Comparison of ENCODE assay signal across 14 cellular contexts in the genomic region with DNA sequence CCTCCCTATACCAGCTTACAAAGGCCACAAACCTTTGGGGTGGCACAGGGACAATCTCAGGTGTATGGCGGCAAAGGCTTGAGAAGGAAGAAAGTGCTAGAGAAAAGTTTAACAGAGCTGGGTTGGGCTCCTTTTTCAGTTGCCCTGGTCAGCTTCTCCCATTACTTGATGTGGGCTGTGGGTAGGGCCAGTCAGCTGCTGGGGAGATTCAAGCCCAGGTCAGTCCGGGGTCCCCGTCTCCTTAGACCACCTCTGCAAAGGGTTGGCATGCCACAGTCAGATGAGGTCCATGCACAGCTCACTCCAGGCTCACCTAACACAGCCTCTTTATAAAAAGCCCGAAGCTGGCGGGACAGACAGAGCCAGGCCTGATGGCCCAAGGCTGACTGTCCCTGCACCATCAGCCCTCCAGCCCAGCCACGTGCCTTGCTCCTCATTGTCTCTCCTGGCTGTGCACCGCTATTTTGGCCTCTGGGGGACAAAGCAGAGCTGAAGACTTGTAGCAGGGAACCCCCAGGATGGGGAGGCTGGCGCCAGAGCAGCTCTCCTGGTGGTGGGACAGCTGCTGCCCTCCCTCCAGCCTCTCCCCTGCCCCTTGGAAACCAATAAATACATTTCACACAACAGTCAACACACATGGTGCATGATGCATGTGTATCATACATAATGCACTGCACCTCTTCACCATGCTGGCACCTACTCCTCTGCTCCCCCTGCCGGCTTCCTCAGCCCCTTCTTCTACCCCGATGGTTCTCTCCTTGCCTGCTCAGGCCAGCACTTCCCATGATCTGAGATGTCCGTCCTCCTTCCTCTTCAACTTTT.
DNase-seq lines count a peak whose midpoint lies in the region; ATAC-seq and TF ChIP-seq lines count a peak whose summit lies in the region.
"Had no signal": no experiment of that assay in that cellular context is flagged by ENCODE, and none has a peak within 500 bp of the region (broad histone marks: within the 10 kb centered on the region; RNA-seq: fewer than 3 reads in every experiment).

No MANE protein-coding gene starts in this region.

- H3K4me3 ChIP-seq in WERI-Rb-1 (ENCODE audit: low read depth, low read length) = no peak overlapping the region
- H3K4me3 ChIP-seq in parathyroid adenoma (ENCODE audit: low read depth, low read length) = no peak overlapping the region
- H3K4me3 ChIP-seq in aorta (ENCODE audit: low read length in 2 of 2) = no peak overlapping the region
- H3K4me3 ChIP-seq: ovary had no signal

- intact Hi-C loops in activated CD4-positive, alpha-beta T cell treated with anti-CD3 and anti-CD28 coated beads for 36 hours (cut with DNase I, micrococcal nuclease) = no loop called here
- intact Hi-C loops in aorta (cut with DNase I) = no loop called here

- peaks cover 4% of the 10 kb centered on the region for H3K27me3 Mint-ChIP-seq in activated CD4-positive, alpha-beta T cell treated with anti-CD3 and anti-CD28 coated beads for 36 hours
- H3K27me3 Mint-ChIP-seq in activated CD4-positive, alpha-beta T cell treated with anti-CD3 and anti-CD28 coated beads, Interleukin-2, amount 10 ng/mL, durations not matched to agents 7 days and 5 days = peaks cover 4% of the 10 kb centered on the region
- peaks cover 33 to 43% of the 10 kb centered on the region in 2 donors for H3K27me3 Mint-ChIP-seq in effector memory CD8-positive, alpha-beta T cell
- H3K27me3 Mint-ChIP-seq: brain had no signal

- no peak overlapping the region for H3K27ac Mint-ChIP-seq in activated CD4-positive, alpha-beta T cell treated with anti-CD3 and anti-CD28 coated beads for 36 hours
- no peak overlapping the region for H3K27ac Mint-ChIP-seq in activated CD4-positive, alpha-beta T cell treated with anti-CD3 and anti-CD28 coated beads, Interleukin-2, amount 10 ng/mL, durations not matched to agents 7 days and 5 days
- no peak overlapping the region for H3K27ac Mint-ChIP-seq in effector memory CD8-positive, alpha-beta T cell
- H3K27ac Mint-ChIP-seq: brain had no signal

- H3K4me2 ChIP-seq in parathyroid adenoma (ENCODE audit: low read length) = no peak overlapping the region

- H3K4me3 Mint-ChIP-seq in activated CD4-positive, alpha-beta T cell treated with anti-CD3 and anti-CD28 coated beads for 36 hours = no peak overlapping the region
- no peak overlapping the region for H3K4me3 Mint-ChIP-seq in activated CD4-positive, alpha-beta T cell treated with anti-CD3 and anti-CD28 coated beads, Interleukin-2, amount 10 ng/mL, durations not matched to agents 7 days and 5 days
- H3K4me3 Mint-ChIP-seq in effector memory CD8-positive, alpha-beta T cell = no peak overlapping the region
- H3K4me3 Mint-ChIP-seq: brain, IgD-negative memory B cell had no signal

- no peak overlapping the region for H2AFZ ChIP-seq in parathyroid adenoma

- ATAC-seq in activated CD4-positive, alpha-beta T cell treated with anti-CD3 and anti-CD28 coated beads for 36 hours = no peak
- peak; percentile 44 for ATAC-seq in HG02798 (IDR thresholded peaks at IDR 0.05; ENCODE audit: poor library complexity, unreplicated experiment)
- no peak for ATAC-seq in aorta (ENCODE audit: low FRiP score)
- ATAC-seq in effector memory CD8-positive, alpha-beta T cell (replicated peaks) = no peak
- ATAC-seq: left colon had no signal

- no peaks in the 10 kb centered on the region for H3K27me3 ChIP-seq in WERI-Rb-1 (ENCODE audit: insufficient read depth, low read depth, severe bottlenecking)
- no peaks in the 10 kb centered on the region for H3K27me3 ChIP-seq in parathyroid adenoma (ENCODE audit: control insufficient read depth, insufficient read depth, low read length)
- no peaks in the 10 kb centered on the region for H3K27me3 ChIP-seq in aorta (ENCODE audit: control insufficient read depth in 1 of 2, insufficient read depth in 2 of 2, low read length in 1 of 2)
- H3K27me3 ChIP-seq: ovary had no signal

- no peaks in the 10 kb centered on the region for H3K9me3 Mint-ChIP-seq in activated CD4-positive, alpha-beta T cell treated with anti-CD3 and anti-CD28 coated beads for 36 hours (ENCODE audit: low read depth)
- no peaks in the 10 kb centered on the region for H3K9me3 Mint-ChIP-seq in activated CD4-positive, alpha-beta T cell treated with anti-CD3 and anti-CD28 coated beads, Interleukin-2, amount 10 ng/mL, durations not matched to agents 7 days and 5 days
- H3K9me3 Mint-ChIP-seq in effector memory CD8-positive, alpha-beta T cell = no peaks in the 10 kb centered on the region
- H3K9me3 Mint-ChIP-seq: brain, IgD-negative memory B cell had no signal

- DNase-seq in activated CD4-positive, alpha-beta T cell treated with anti-CD3 and anti-CD28 coated beads for 36 hours = peak; percentile 21
- DNase-seq in activated CD4-positive, alpha-beta T cell treated with anti-CD3 and anti-CD28 coated beads, Interleukin-2, amount 10 ng/mL, durations not matched to agents 7 days and 5 days = no peak
- DNase-seq in WERI-Rb-1 = no peak
- no peak for DNase-seq in SW 1271 (lab: John Stamatoyannopoulos, UW)
- no peak for DNase-seq in aorta
- DNase-seq in effector memory CD8-positive, alpha-beta T cell = no peak
- DNase-seq: left colon, NCI-H446 treated with DMSO at 0.1 percent for 48 hours, ovary, T-helper 1 cell had no signal

- H3K4me1 Mint-ChIP-seq in activated CD4-positive, alpha-beta T cell treated with anti-CD3 and anti-CD28 coated beads for 36 hours = no peaks in the 10 kb centered on the region
- H3K4me1 Mint-ChIP-seq in activated CD4-positive, alpha-beta T cell treated with anti-CD3 and anti-CD28 coated beads, Interleukin-2, amount 10 ng/mL, durations not matched to agents 7 days and 5 days = no peaks in the 10 kb centered on the region
- H3K4me1 Mint-ChIP-seq in effector memory CD8-positive, alpha-beta T cell (ENCODE audit: low read depth in 2 of 2) = peaks cover 0 to 1% of the 10 kb centered on the region in 2 donors
- H3K4me1 Mint-ChIP-seq: IgD-negative memory B cell had no signal

- WGBS in aorta, 2 donors = 82 to 85% methylated on average over 10 to 11 of the region's 11 CpGs

- H3K27ac ChIP-seq in WERI-Rb-1 (peak overlapping the region; percentile 6; the same call in 1 of the 2 replicates), parathyroid adenoma (no peak overlapping the region), aorta (ENCODE audit: low read depth in 1 of 2, low read length in 2 of 2) (no peak overlapping the region)
- H3K27ac ChIP-seq: ovary had no signal

- no peaks in the 10 kb centered on the region for H3K36me3 ChIP-seq in WERI-Rb-1
- H3K36me3 ChIP-seq in parathyroid adenoma (ENCODE audit: control insufficient read depth, insufficient read depth, low read length) = no peaks in the 10 kb centered on the region
- H3K36me3 ChIP-seq in aorta (ENCODE audit: control insufficient read depth in 1 of 2, insufficient read depth in 2 of 2, low read length in 1 of 2) = no peaks in the 10 kb centered on the region
- H3K36me3 ChIP-seq: ovary had no signal

- peak; percentile 28; the same call in 1 of the 2 replicates for TF ChIP-seq CTCF in WERI-Rb-1 (IDR thresholded peaks at IDR 0.05; ENCODE audit: low read depth, low read length)
- peak; percentile 18 for TF ChIP-seq CTCF in parathyroid adenoma (IDR thresholded peaks at IDR 0.05)

- POLR2A ChIA-PET in activated CD4-positive, alpha-beta T cell treated with anti-CD3 and anti-CD28 coated beads for 36 hours (lab: Charles Lee) = no interaction called here
- POLR2A ChIA-PET in activated CD4-positive, alpha-beta T cell treated with anti-CD3 and anti-CD28 coated beads, Interleukin-2, amount 10 ng/mL, durations not matched to agents 7 days and 5 days (lab: Charles Lee) = no interaction called here

- H3K9me3 ChIP-seq in WERI-Rb-1 (ENCODE audit: severe bottlenecking) (no peaks in the 10 kb centered on the region), parathyroid adenoma (ENCODE audit: control insufficient read depth, low read length) (no peaks in the 10 kb centered on the region), aorta (ENCODE audit: control insufficient read depth, low read length) (no peaks in the 10 kb centered on the region)
- H3K9me3 ChIP-seq: ovary had no signal

- no peaks in the 10 kb centered on the region for H3K4me1 ChIP-seq in parathyroid adenoma
- no peaks in the 10 kb centered on the region for H3K4me1 ChIP-seq in aorta (ENCODE audit: control insufficient read depth in 1 of 2, insufficient read depth in 2 of 2, low read length in 2 of 2)

- H3K36me3 Mint-ChIP-seq in activated CD4-positive, alpha-beta T cell treated with anti-CD3 and anti-CD28 coated beads for 36 hours (ENCODE audit: low read depth) = no peaks in the 10 kb centered on the region
- no peaks in the 10 kb centered on the region for H3K36me3 Mint-ChIP-seq in activated CD4-positive, alpha-beta T cell treated with anti-CD3 and anti-CD28 coated beads, Interleukin-2, amount 10 ng/mL, durations not matched to agents 7 days and 5 days (ENCODE audit: low read depth)
- H3K36me3 Mint-ChIP-seq in effector memory CD8-positive, alpha-beta T cell (ENCODE audit: insufficient read depth) = no peaks in the 10 kb centered on the region
- H3K36me3 Mint-ChIP-seq: brain, IgD-negative memory B cell had no signal

- no peak overlapping the region for H3K9ac ChIP-seq in parathyroid adenoma

- no peaks in the 10 kb centered on the region for H3K79me2 ChIP-seq in parathyroid adenoma

- CTCF ChIA-PET in activated CD4-positive, alpha-beta T cell treated with anti-CD3 and anti-CD28 coated beads for 36 hours (lab: Charles Lee) = interaction anchor here (1.4 kb wide), 1 partner anchor 164 kb away, joined by 8 read pairs; no protein-coding TSS in a partner anchor
- CTCF ChIA-PET in activated CD4-positive, alpha-beta T cell treated with anti-CD3 and anti-CD28 coated beads, Interleukin-2, amount 10 ng/mL, durations not matched to agents 7 days and 5 days (lab: Charles Lee) = interaction anchor here (1.1 kb wide), 1 partner anchor 9 kb away, joined by 5 read pairs; no protein-coding TSS in a partner anchor
